Comparison of ENCODE assay signal across 1 cellular context in the genomic region with DNA sequence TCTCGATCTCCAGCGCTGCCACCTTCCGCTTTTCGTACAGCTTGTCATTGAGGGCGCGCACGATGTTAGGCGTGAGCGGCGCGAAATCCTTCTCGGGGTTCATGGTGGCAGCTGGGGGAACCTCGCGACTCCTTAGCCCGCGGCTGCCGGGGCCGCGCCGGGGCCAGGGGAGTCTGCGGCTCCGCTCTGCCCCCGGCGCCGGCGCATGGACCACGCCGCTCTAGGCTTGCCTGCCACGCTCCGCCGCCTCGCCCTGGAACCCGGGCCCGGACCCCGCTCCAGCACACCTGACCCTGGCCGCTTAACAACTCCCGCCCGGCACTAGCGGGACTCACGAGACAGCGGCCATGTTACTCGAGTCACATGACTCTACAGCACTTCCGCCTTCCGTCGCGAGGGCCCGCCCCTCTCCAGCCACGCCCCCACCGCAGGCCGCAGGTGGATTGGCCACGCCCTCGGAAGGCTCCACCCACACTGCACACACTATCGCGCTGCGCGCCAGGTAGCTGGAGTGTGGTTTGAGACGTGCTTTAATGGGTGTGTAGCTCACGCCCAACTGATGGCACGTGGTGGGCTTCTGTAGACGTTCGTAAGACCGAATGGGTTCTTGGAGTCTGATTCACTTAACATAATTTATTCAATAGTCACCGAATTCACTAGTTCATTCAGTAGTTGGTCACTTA.
TF ChIP-seq lines count a peak whose summit lies in the region.

TSS of gene VAC14 (minus strand) at position 361 of the 683 bp plus-strand sequence. CDS start at position 103, 258 bp downstream.

TF ChIP-seq in HepG2, 621 proteins besides CTCF, POLR2A, EP300 and RAD21 (continued from another document and continues in another):
- TF ChIP-seq, protein P1, sequence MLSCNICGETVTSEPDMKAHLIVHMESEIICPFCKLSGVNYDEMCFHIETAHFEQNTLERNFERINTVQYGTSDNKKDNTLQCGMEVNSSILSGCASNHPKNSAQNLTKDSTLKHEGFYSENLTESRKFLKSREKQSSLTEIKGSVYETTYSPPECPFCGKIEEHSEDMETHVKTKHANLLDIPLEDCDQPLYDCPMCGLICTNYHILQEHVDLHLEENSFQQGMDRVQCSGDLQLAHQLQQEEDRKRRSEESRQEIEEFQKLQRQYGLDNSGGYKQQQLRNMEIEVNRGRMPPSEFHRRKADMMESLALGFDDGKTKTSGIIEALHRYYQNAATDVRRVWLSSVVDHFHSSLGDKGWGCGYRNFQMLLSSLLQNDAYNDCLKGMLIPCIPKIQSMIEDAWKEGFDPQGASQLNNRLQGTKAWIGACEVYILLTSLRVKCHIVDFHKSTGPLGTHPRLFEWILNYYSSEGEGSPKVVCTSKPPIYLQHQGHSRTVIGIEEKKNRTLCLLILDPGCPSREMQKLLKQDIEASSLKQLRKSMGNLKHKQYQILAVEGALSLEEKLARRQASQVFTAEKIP (CRISPR knock-in tag; IDR thresholded peaks at IDR 0.05; ENCODE audit: borderline replicate concordance): no peak
- peak; percentile 69; the same call in 1 of the 2 replicates for TF ChIP-seq ZBTB39 (CRISPR knock-in tag; IDR thresholded peaks at IDR 0.05)
- TF ChIP-seq ZNF296 (CRISPR knock-in tag; conservative IDR thresholded peaks at IDR 0.05): no peak
- no peak for TF ChIP-seq ZNF234 (CRISPR knock-in tag; conservative IDR thresholded peaks at IDR 0.05)
- peak; percentile 60 to 70; a peak in 3 of 4 replicates for TF ChIP-seq HMGXB4 (CRISPR knock-in tag; IDR thresholded peaks at IDR 0.05; ENCODE audit: borderline replicate concordance in 1 of 2, low read depth in 1 of 2)
- peak; percentile 92 for TF ChIP-seq HOXA3 (CRISPR knock-in tag; IDR thresholded peaks at IDR 0.05)
- TF ChIP-seq, protein P2, sequence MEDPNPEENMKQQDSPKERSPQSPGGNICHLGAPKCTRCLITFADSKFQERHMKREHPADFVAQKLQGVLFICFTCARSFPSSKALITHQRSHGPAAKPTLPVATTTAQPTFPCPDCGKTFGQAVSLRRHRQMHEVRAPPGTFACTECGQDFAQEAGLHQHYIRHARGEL (CRISPR knock-in tag; IDR thresholded peaks at IDR 0.05): no peak
- TF ChIP-seq, protein P3, sequence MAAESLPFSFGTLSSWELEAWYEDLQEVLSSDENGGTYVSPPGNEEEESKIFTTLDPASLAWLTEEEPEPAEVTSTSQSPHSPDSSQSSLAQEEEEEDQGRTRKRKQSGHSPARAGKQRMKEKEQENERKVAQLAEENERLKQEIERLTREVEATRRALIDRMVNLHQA (CRISPR knock-in tag; IDR thresholded peaks at IDR 0.05): no peak
- TF ChIP-seq TP53 (CRISPR knock-in tag; conservative IDR thresholded peaks at IDR 0.05): no peak
- TF ChIP-seq ZFP36L1 (CRISPR knock-in tag; IDR thresholded peaks at IDR 0.05): no peak
- TF ChIP-seq ZNF282 (IDR thresholded peaks at IDR 0.05; ENCODE audit: partially characterized antibody): no peak
- peak; percentile 15; the same call in 1 of the 2 replicates for TF ChIP-seq RFX5 (IDR thresholded peaks at IDR 0.05; ENCODE audit: low read depth, low read length)
- TF ChIP-seq THAP7 (CRISPR knock-in tag; IDR thresholded peaks at IDR 0.05): 0 out of 2 replicates have a peak, but pooled peaks have one; percentile 40
- no peak for TF ChIP-seq NRL (CRISPR knock-in tag; IDR thresholded peaks at IDR 0.05; ENCODE audit: borderline replicate concordance)
- peak; percentile 99 for TF ChIP-seq ARID4A (CRISPR knock-in tag; IDR thresholded peaks at IDR 0.05; ENCODE audit: borderline replicate concordance)
- TF ChIP-seq ZNF850 (CRISPR knock-in tag; conservative IDR thresholded peaks at IDR 0.05): no peak
- TF ChIP-seq, protein P4, sequence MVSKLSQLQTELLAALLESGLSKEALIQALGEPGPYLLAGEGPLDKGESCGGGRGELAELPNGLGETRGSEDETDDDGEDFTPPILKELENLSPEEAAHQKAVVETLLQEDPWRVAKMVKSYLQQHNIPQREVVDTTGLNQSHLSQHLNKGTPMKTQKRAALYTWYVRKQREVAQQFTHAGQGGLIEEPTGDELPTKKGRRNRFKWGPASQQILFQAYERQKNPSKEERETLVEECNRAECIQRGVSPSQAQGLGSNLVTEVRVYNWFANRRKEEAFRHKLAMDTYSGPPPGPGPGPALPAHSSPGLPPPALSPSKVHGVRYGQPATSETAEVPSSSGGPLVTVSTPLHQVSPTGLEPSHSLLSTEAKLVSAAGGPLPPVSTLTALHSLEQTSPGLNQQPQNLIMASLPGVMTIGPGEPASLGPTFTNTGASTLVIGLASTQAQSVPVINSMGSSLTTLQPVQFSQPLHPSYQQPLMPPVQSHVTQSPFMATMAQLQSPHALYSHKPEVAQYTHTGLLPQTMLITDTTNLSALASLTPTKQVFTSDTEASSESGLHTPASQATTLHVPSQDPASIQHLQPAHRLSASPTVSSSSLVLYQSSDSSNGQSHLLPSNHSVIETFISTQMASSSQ (IDR thresholded peaks at IDR 0.05; ENCODE audit: low read depth): no peak
- TF ChIP-seq, protein P4 (CRISPR knock-in tag; IDR thresholded peaks at IDR 0.05; ENCODE audit: borderline replicate concordance): peak; percentile 61; the same call in 1 of the 2 replicates
- TF ChIP-seq, protein P5, sequence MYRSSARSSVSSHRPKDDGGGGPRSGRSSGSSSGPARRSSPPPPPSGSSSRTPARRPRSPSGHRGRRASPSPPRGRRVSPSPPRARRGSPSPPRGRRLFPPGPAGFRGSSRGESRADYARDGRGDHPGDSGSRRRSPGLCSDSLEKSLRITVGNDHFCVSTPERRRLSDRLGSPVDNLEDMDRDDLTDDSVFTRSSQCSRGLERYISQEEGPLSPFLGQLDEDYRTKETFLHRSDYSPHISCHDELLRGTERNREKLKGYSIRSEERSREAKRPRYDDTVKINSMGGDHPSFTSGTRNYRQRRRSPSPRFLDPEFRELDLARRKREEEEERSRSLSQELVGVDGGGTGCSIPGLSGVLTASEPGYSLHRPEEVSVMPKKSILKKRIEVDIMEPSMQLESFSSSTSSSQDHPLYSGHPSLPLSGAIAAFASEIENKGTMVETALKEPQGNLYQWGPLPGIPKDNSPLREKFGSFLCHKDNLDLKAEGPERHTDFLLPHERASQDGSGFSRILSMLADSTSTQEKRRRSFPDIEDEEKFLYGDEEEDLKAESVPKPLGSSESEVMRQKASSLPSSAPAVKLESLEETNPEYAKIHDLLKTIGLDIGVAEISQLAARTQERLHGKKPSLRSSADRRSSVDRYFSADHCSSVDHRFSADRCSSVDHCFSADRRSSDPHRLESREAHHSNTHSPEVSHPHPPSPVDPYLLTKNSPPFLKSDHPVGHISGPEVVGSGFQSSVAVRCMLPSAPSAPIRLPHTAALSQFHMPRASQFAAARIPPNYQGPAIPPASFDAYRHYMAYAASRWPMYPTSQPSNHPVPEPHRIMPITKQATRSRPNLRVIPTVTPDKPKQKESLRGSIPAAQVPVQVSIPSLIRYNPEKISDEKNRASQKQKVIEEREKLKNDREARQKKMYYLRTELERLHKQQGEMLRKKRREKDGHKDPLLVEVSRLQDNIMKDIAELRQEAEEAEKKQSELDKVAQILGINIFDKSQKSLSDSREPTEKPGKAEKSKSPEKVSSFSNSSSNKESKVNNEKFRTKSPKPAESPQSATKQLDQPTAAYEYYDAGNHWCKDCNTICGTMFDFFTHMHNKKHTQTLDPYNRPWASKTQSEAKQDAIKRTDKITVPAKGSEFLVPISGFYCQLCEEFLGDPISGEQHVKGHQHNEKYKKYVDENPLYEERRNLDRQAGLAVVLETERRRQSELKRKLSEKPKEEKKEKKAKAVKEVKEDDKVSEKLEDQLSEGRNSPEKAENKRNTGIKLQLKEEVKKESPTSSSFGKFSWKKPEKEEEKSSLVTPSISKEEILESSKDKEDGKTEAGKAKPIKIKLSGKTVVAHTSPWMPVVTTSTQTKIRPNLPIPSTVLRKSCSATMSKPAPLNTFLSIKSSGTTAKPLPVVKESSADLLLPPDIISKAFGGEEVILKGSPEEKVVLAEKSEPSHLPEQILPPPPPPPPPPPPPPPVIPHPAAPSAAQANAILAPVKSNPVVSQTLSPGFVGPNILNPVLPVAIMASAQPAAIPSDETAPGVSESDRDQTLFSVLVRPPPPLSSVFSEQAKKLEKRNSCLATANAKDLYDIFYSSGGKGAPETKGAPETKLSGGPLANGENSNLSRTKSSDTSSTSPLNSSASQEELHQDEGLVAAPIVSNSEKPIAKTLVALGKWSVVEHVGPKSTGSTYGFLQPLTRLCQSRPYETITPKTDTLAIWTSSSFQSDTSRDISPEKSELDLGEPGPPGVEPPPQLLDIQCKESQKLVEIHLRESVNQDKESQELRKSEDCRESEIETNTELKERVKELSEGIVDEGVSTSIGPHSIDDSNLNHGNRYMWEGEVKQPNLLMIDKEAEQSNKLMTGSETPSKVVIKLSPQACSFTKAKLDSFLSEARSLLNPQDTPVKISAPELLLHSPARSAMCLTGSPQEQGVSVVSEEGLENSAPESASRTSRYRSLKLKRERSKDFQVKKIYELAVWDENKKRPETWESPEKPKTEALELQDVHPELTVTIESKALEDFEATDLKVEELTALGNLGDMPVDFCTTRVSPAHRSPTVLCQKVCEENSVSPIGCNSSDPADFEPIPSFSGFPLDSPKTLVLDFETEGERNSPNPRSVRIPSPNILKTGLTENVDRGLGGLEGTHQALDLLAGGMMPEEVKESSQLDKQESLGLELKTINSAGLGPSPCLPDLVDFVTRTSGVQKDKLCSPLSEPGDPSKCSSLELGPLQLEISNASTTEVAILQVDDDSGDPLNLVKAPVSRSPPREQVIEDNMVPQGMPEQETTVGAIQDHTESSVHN (CRISPR knock-in tag; IDR thresholded peaks at IDR 0.05): no peak
